In the genomic region with DNA sequence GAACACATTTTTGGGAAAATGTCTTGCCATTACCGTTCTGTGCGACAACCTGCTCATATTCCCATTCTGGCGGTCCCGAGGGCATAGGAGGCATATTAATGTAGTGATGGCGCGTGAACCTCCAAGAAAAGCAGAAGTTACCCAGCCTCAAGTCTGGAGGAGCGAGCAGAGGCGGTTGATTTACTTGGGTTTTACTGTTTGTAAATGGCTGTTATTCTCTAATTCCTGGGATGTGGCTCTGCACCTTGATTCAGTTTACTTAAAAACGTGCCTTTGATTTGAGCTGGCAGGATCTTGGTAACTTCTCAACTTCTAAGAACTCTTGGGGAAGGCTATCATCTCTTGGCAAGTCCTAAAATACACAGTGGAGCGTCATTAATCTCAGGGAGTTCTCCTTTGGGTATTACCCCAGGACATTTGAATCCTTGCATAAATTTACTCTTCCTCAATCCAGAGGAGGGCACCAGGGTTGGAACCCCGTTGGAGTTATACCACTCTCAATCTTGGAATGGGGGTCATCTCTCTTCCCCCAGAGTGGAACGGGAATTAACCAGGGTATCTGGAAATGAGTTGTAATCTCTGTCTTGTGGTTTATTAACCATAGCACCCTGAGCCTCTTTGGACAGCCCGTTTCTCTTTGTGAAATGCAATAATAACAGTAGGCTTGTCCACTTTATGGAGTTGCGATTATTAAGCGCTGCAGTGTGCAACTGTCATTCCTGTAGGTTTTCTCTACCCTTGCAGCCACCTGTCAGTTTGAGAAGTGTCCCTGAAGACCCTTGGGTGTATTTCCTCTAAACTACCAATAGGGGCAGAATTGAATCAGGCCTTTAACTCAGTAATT, we compare ENCODE assay signal across 8 cellular contexts. TPM values are rescaled to one million over a fixed set of nuclear protein-coding genes. Genes with fewer than 3 reads are reported as not detected.
A peak's percentile ranks its signal among the peaks of the same experiment; 100 is the strongest.
DNase-seq lines count a peak whose midpoint lies in the region; ATAC-seq, FAIRE-seq and TF ChIP-seq lines count a peak whose summit lies in the region.

No MANE protein-coding gene starts in this region.

- peak overlapping the region in 1 of 2 experiments; percentile 20; a peak in 1 of 4 replicates for H4K8ac ChIP-seq in IMR-90 (ENCODE audit: low read depth in 2 of 2, low read length in 2 of 2)
- no peak overlapping the region for H4K8ac ChIP-seq in mesendoderm (ENCODE audit: low read depth, low read length)

- DNase-seq in BE2C (no peak), IMR-90 (peak; percentile 53), RCC 7860 (ENCODE audit: low spot score) (peak; percentile 46), coronary artery (ENCODE audit: low spot score) (no peak), mesendoderm (peak; percentile 90), inferior parietal cortex (ENCODE audit: extremely low spot score) (no peak)

- no peak overlapping the region for H2AK9ac ChIP-seq in IMR-90 (replicated peaks; ENCODE audit: low read depth, low read length, poor library complexity)

- H3K56ac ChIP-seq in IMR-90 (ENCODE audit: extremely low read depth, insufficient read depth, low read length): peak overlapping the region; percentile 11; the same call in 1 of the 2 replicates
- H3K56ac ChIP-seq in mesendoderm (ENCODE audit: low read length): peak overlapping the region; percentile 86

- H2AFZ ChIP-seq in IMR-90 (replicated peaks; ENCODE audit: low read length, poor library complexity): peak overlapping the region; percentile 25

- H3K9me3 ChIP-seq in BE2C: no peaks in the 10 kb centered on the region
- H3K9me3 ChIP-seq in IMR-90 (ENCODE audit: control insufficient read depth, insufficient read depth, low read length): no peaks in the 10 kb centered on the region

- WGBS in IMR-90 (ENCODE audit: extremely low coverage in 2 of 2, insufficient read length in 1 of 2), 2 experiments: no CpG with 5 or more reads among the region's 15 CpGs
- no CpG with 5 or more reads among the region's 15 CpGs for WGBS in mesendoderm (ENCODE audit: extremely low coverage, insufficient coverage, low lambda C conversion rate)

- H2BK15ac ChIP-seq in IMR-90 (ENCODE audit: low read depth, low read length) (no peak overlapping the region; the same call in 2 of the 3 replicates), mesendoderm (replicated peaks; ENCODE audit: low read depth) (no peak overlapping the region)

- no peak overlapping the region for H2BK20ac ChIP-seq in IMR-90 (ENCODE audit: low read depth, low read length)

- intact Hi-C loops in IMR-90 (cut with micrococcal nuclease): loop anchor here (1.0 to 10.0 kb wide), 5 partner anchors 40 to 139 kb away; no protein-coding TSS in a partner anchor

- TSS peak; percentile 29 for BruUV-seq in IMR-90 (replicated peaks; lab: Mats Ljungman, UMichigan)

- H3K23ac ChIP-seq in IMR-90 (ENCODE audit: low read depth, low read length): peak overlapping the region; percentile 77
- H3K23ac ChIP-seq in mesendoderm (ENCODE audit: low read length): no peak overlapping the region

- H3K27me3 ChIP-seq in BE2C: no peaks in the 10 kb centered on the region
- H3K27me3 ChIP-seq in IMR-90 (ENCODE audit: control insufficient read depth, insufficient read depth, low read length): no peaks in the 10 kb centered on the region
- no peaks in the 10 kb centered on the region for H3K27me3 ChIP-seq in mesendoderm (ENCODE audit: insufficient read depth, low read length, poor library complexity)

- H3K36me3 ChIP-seq in BE2C (no peaks in the 10 kb centered on the region; the same call in 1 of the 2 replicates), IMR-90 (ENCODE audit: control insufficient read depth, insufficient read depth, low read length) (no peaks in the 10 kb centered on the region; the same call in 1 of the 2 replicates), mesendoderm (ENCODE audit: control insufficient read depth, insufficient read depth, low read length) (no peaks in the 10 kb centered on the region)

- H2BK120ac ChIP-seq in IMR-90 (ENCODE audit: low read depth, low read length) (no peak overlapping the region), mesendoderm (ENCODE audit: low read depth, low read length) (no peak overlapping the region)

- TF ChIP-seq CTCF in BE2C (IDR thresholded peaks at IDR 0.05; ENCODE audit: low read depth, low read length) (peak; percentile 65), GM12875 (IDR thresholded peaks at IDR 0.05; ENCODE audit: borderline replicate concordance, insufficient read depth, low read depth, low read length) (peak; percentile 72), IMR-90 (conservative IDR thresholded peaks at IDR 0.05; ENCODE audit: low read depth, low read length) (peak; percentile 60), coronary artery (IDR thresholded peaks at IDR 0.05) (peak; percentile 37)

- H3K4me3 ChIP-seq in BE2C (ENCODE audit: low read depth, low read length): peak overlapping the region; percentile 73
- H3K4me3 ChIP-seq in GM12875 (ENCODE audit: low read depth, low read length): peak overlapping the region; percentile 87
- H3K4me3 ChIP-seq in IMR-90 (ENCODE audit: insufficient read depth, low read depth, low read length): peak overlapping the region; percentile 97
- H3K4me3 ChIP-seq in coronary artery: peak overlapping the region; percentile 82
- peak overlapping the region; percentile 57 for H3K4me3 ChIP-seq in mesendoderm (ENCODE audit: low read length)

- no peak for TF ChIP-seq POLR2A in IMR-90 (IDR thresholded peaks at IDR 0.05; ENCODE audit: low read depth, low read length)

- H4K91ac ChIP-seq in IMR-90 (ENCODE audit: insufficient read depth, low read depth, low read length): no peak overlapping the region

- FAIRE-seq in RCC 7860 (lab: Jason Lieb, UNC): peak; percentile 17

- peak; percentile 47 for TF ChIP-seq RAD21 in IMR-90 (IDR thresholded peaks at IDR 0.05; ENCODE audit: low read length)

- H4K20me1 ChIP-seq in IMR-90 (ENCODE audit: insufficient read depth, low read length): peaks cover 28% of the 10 kb centered on the region

- CTCF ChIA-PET in IMR-90 (lab: Yijun Ruan, JAX): interaction anchor here (0.6 to 1.8 kb wide), 18 partner anchors 11 to 145 kb away, joined by 3 to 6 read pairs (median 3); no protein-coding TSS in a partner anchor

- in situ Hi-C loops in IMR-90 (cut with MboI; ENCODE audit: low sequenced_read_pairs): no loop called here

- H3K9me1 ChIP-seq in IMR-90 (ENCODE audit: insufficient read depth, low read length): peaks cover 19% of the 10 kb centered on the region

- H3K79me2 ChIP-seq in mesendoderm (ENCODE audit: control insufficient read depth, insufficient read depth, low read length): peaks cover 27% of the 10 kb centered on the region

- H3K9ac ChIP-seq in IMR-90 (ENCODE audit: low read depth, low read length) (peak overlapping the region; percentile 85), mesendoderm (ENCODE audit: low read length) (peak overlapping the region; percentile 73)

- H3K4me2 ChIP-seq in IMR-90 (ENCODE audit: low read depth, low read length) (peak overlapping the region; percentile 94), mesendoderm (ENCODE audit: low read length) (peak overlapping the region; percentile 88)

- H3K4ac ChIP-seq in IMR-90 (ENCODE audit: low read depth, low read length) (peak overlapping the region; percentile 71), mesendoderm (ENCODE audit: low read depth, low read length) (no peak overlapping the region)

- H3K14ac ChIP-seq in IMR-90 (replicated peaks; ENCODE audit: low read depth, low read length): peak overlapping the region; percentile 16; the same call in 1 of the 2 replicates

- H3K27ac ChIP-seq in IMR-90 (ENCODE audit: insufficient read depth, low read length) (peak overlapping the region; percentile 38), coronary artery (peak overlapping the region; percentile 76 to 84), mesendoderm (ENCODE audit: low read depth, low read length) (peak overlapping the region; percentile 59)

- H2AK5ac ChIP-seq in IMR-90 (ENCODE audit: low read depth, low read length): peak overlapping the region; percentile 2; the same call in 1 of the 2 replicates
- H2AK5ac ChIP-seq in mesendoderm (ENCODE audit: low read length): no peak overlapping the region

- dilution Hi-C loops in IMR-90 (cut with HindIII; ENCODE audit: low sequenced_read_pairs, unreplicated experiment): no loop called here

- H3K18ac ChIP-seq in IMR-90 (ENCODE audit: low read depth, low read length) (peak overlapping the region; percentile 22; the same call in 1 of the 2 replicates), mesendoderm (ENCODE audit: low read length) (peak overlapping the region; percentile 11)

- no peaks in the 10 kb centered on the region for H3K4me1 ChIP-seq in BE2C
- H3K4me1 ChIP-seq in IMR-90 (ENCODE audit: control insufficient read depth, insufficient read depth, low read length): peaks cover 18% of the 10 kb centered on the region
- peaks cover 10% of the 10 kb centered on the region for H3K4me1 ChIP-seq in mesendoderm (ENCODE audit: control insufficient read depth, low read depth, low read length)

- H4K5ac ChIP-seq in IMR-90 (ENCODE audit: low read depth, low read length) (no peak overlapping the region), mesendoderm (ENCODE audit: low read length) (no peak overlapping the region)

- POLR2A ChIA-PET in IMR-90 (lab: Charles Lee; ENCODE audit: unreplicated experiment): interaction anchor here (0.6 to 1.2 kb wide), 2 partner anchors 12 to 123 kb away, joined by 3 read pairs; no protein-coding TSS in a partner anchor

- H2BK5ac ChIP-seq in IMR-90 (ENCODE audit: low read depth, low read length, poor library complexity, severe bottlenecking) (peak overlapping the region; percentile 51), mesendoderm (ENCODE audit: low read length) (no peak overlapping the region)

- ATAC-seq in IMR-90 (ENCODE audit: low read depth): no peak
- no peak for ATAC-seq in HG03097 (IDR thresholded peaks at IDR 0.05; ENCODE audit: low FRiP score, unreplicated experiment)

- H3K79me1 ChIP-seq in IMR-90 (ENCODE audit: low read depth in 1 of 2, low read length in 2 of 2) (peaks cover 24 to 60% of the 10 kb centered on the region in 2 experiments), mesendoderm (ENCODE audit: low read length) (peaks cover 15% of the 10 kb centered on the region)

TF ChIP-seq in IMR-90, 13 proteins besides CTCF, POLR2A, EP300 and RAD21:
- no peak; the same call in 1 of the 2 replicates for TF ChIP-seq MXI1 (IDR thresholded peaks at IDR 0.05; ENCODE audit: borderline replicate concordance, low read depth, low read length)
- no peak for TF ChIP-seq NFE2L2 (IDR thresholded peaks at IDR 0.05; ENCODE audit: low read depth, low read length)
- TF ChIP-seq BHLHE40 (IDR thresholded peaks at IDR 0.05; ENCODE audit: low read depth, low read length): 0 out of 2 replicates have a peak, but pooled peaks have one; percentile 1
- no peak for TF ChIP-seq RFX5 (IDR thresholded peaks at IDR 0.05; ENCODE audit: low read depth, low read length)
- peak; percentile 26 for TF ChIP-seq SMC3 (IDR thresholded peaks at IDR 0.05; ENCODE audit: low read depth, low read length)
- TF ChIP-seq RCOR1 (IDR thresholded peaks at IDR 0.05; ENCODE audit: insufficient replicate concordance, low read length): no peak

RNA-seq across cellular contexts. Expression of a gene that starts 2.1 kb away (rescaled TPM):
- polyA plus RNA-seq in BE2C (2012; ENCODE audit: insufficient read depth, insufficient read length, low read depth): 15.9 TPM
- total RNA-seq in IMR-90 (2012; rRNA removed): 17.4 and 17.8 TPM in 2 replicates
- 18.7 and 20.9 TPM in 2 replicates for polyA plus RNA-seq in IMR-90 (2012; rRNA removed)
- polyA plus RNA-seq in IMR-90 (2012; cell fraction: cytosol; rRNA removed): 13.3 and 14.0 TPM in 2 replicates
- polyA plus RNA-seq in IMR-90 (2012; cell fraction: nucleus; rRNA removed; ENCODE audit: low replicate concordance): 17.6 and 26.9 TPM in 2 replicates
- 20.7 TPM for polyA plus RNA-seq in mesendoderm (2013, experiment 1 of 2)
- polyA plus RNA-seq in mesendoderm (2013, experiment 2 of 2): 20.4 TPM

Comparison
In these comparisons a context has a peak if more than half of its experiments do, and no peak if none do; other contexts are left out.
1. DNase-seq: peak in IMR-90 (single experiment), RCC 7860 (single experiment) and mesendoderm (single experiment); none in BE2C (single experiment), coronary artery (single experiment) and inferior parietal cortex (single experiment).
2. Peak in every context shown above with its lines, with median percentiles within 50 percentile points of each other: H3K4me3 ChIP-seq, CTCF ChIP-seq and H3K27ac ChIP-seq.